ENCODE assay signal across 8 cellular contexts in the genomic region with DNA sequence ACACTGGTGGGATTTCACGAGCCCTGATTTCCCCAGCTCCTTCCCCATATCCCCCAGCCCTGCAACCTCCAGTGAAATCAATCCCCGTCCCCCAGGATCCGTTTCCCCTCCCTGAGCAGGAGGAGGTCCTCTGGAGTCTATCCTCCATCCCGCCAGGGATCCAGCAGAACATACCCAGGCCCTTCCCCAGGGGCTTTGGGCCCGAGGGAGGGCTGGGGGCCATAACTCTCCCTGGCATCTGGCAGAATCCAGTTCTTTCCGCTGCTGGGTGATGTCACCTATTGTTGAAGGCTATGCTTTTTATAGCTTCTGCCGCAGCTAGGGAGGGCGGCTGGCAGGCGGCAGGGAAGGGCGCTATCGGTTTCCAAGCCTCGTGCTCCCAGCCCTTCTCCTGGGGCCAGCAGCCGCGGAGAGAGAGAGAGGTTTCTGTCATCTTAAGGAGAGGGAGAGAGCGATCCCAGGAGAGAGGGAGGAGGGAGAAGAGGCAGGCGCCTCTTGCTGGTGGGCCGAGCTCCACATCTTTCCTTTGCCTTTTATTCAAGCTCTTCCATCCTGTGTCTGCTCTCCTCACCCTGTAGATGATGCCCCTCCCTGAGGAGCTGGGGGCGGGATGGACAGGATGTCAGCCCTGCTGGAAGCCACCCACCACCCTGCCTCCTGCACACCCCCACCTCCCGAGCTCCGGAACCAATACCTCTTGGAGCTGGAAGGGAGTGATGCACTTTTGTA.
DNase-seq lines count a peak whose midpoint lies in the region; ATAC-seq and TF ChIP-seq lines count a peak whose summit lies in the region.

No MANE protein-coding gene starts in this region.

- no peak overlapping the region for H3K4me3 Mint-ChIP-seq in stimulated activated memory B cell treated with anti-CD40 and anti-IgM and Interleukin-4, amounts not matched to agents 10 μg/mL and 1 μg/mL and 100 μg/mL, for 72 hours

- peak; percentile 13 for ATAC-seq in stimulated activated memory B cell treated with anti-CD40 and anti-IgM and Interleukin-4, amounts not matched to agents 10 μg/mL and 1 μg/mL and 100 μg/mL, for 72 hours
- no peak for ATAC-seq in HG03135 (IDR thresholded peaks at IDR 0.05; ENCODE audit: unreplicated experiment)

- peaks cover 39% of the 10 kb centered on the region for H3K27me3 Mint-ChIP-seq in stimulated activated memory B cell treated with anti-CD40 and anti-IgM and Interleukin-4, amounts not matched to agents 10 μg/mL and 1 μg/mL and 100 μg/mL, for 72 hours

- POLR2A ChIA-PET in GM10248 (lab: Yijun Ruan, JAX) = no interaction called here

- CTCF ChIA-PET in GM10248 (lab: Yijun Ruan, JAX) = interaction anchor here (0.8 to 6.9 kb wide), 2 partner anchors 11 to 26 kb away, joined by 3 to 33 read pairs; no protein-coding TSS in a partner anchor

- no peaks in the 10 kb centered on the region for H3K36me3 Mint-ChIP-seq in stimulated activated memory B cell treated with anti-CD40 and anti-IgM and Interleukin-4, amounts not matched to agents 10 μg/mL and 1 μg/mL and 100 μg/mL, for 72 hours

- H3K4me1 Mint-ChIP-seq in stimulated activated memory B cell treated with anti-CD40 and anti-IgM and Interleukin-4, amounts not matched to agents 10 μg/mL and 1 μg/mL and 100 μg/mL, for 72 hours = no peaks in the 10 kb centered on the region

- H3K27ac Mint-ChIP-seq in stimulated activated memory B cell treated with anti-CD40 and anti-IgM and Interleukin-4, amounts not matched to agents 10 μg/mL and 1 μg/mL and 100 μg/mL, for 72 hours = no peak overlapping the region

- DNase-seq in NCI-H1092 treated with DMSO at 0.1 percent for 48 hours (lab: John Stamatoyannopoulos, UW) (peak; percentile 79), amniotic epithelial cell (ENCODE audit: low read depth) (peak; percentile 48), iPS-NIHi11 (ENCODE audit: low spot score) (peak; percentile 67), GM10248 (ENCODE audit: extremely low spot score) (no peak), HUDEP-2 (lab: John Stamatoyannopoulos, UW; ENCODE audit: unreplicated experiment in 76 of 76) (no peak), HPDE6-E6E7 (ENCODE audit: extremely low spot score) (no peak)

- H3K9me3 Mint-ChIP-seq in stimulated activated memory B cell treated with anti-CD40 and anti-IgM and Interleukin-4, amounts not matched to agents 10 μg/mL and 1 μg/mL and 100 μg/mL, for 72 hours = peaks cover 2% of the 10 kb centered on the region

- no peak for TF ChIP-seq CTCF in GM10248 (IDR thresholded peaks at IDR 0.05; ENCODE audit: control extremely low read depth, extremely low read depth, low read depth, missing control alignments)

Comparison
In these comparisons a context has a peak if more than half of its experiments do, and no peak if none do; other contexts are left out.
1. DNase-seq: peak in NCI-H1092 treated with DMSO at 0.1 percent for 48 hours (single experiment), amniotic epithelial cell (single experiment) and iPS-NIHi11 (single experiment); none in GM10248 (single experiment), HUDEP-2 (0 of 76) and HPDE6-E6E7 (single experiment).